8 cellular contexts compared by ENCODE assay signal in genomic region chr3:123489400-123490004, GRCh38. TPM values are rescaled to one million over a fixed set of nuclear protein-coding genes. Genes with fewer than 3 reads are reported as not detected.
DNase-seq lines count a peak whose midpoint lies in the region; ATAC-seq lines count a peak whose summit lies in the region.

No MANE protein-coding gene starts in this region.

- ATAC-seq in left cardiac atrium (peak; percentile 76), HG03159 (IDR thresholded peaks at IDR 0.05; ENCODE audit: unreplicated experiment) (no peak)

- intact Hi-C loops in left cardiac atrium (cut with DNase I) = loop anchor here (2.0 to 5.0 kb wide), 3 partner anchors 42 to 161 kb away; partner anchors contain the start of gene ADCY5 (in 1 of the 2)

- DNase-seq in DMS53 (lab: John Stamatoyannopoulos, UW) (peak; percentile 68), HuH-7.5 (ENCODE audit: low spot score) (peak; percentile 52), RKO (ENCODE audit: low spot score) (peak; percentile 55), amniotic epithelial cell (ENCODE audit: low read depth) (peak; percentile 48), left cardiac atrium (peak; percentile 63), putamen (ENCODE audit: low spot score) (peak; percentile 82), GOT3 (lab: John Stamatoyannopoulos, UW) (no peak)

RNA-seq across cellular contexts. Expression of gene ADCY5, which starts 40.6 kb away (rescaled TPM):
- total RNA-seq in left cardiac atrium = 100 to 1,000 TPM; 104 to 134 TPM
